Comparison of ENCODE assay signal across 23 cellular contexts in the genomic region with DNA sequence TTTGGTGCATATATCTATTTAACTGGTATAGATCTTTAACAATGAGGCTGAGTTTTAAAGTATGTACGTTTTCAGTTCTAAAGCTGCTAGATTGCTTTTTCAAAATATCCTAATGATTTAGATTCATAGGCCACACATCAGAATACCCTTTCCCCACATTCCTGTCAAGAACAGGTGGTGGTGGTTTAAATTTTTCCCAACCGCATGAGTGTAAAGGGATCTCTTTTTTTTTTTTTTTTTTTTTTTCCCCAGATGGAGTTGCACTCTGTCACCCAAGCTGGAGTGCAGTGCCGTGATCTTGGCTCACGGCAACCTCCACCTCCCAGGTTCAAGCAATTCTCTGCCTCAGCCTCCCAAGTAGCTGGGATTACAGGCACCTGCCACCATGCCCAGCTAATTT. TPM values are rescaled to one million over a fixed set of nuclear protein-coding genes. Genes with fewer than 3 reads are reported as not detected.
"Had no signal": no experiment of that assay in that cellular context is flagged by ENCODE, and none has a peak within 500 bp of the region (broad histone marks: within the 10 kb centered on the region; RNA-seq: fewer than 3 reads in every experiment).

No MANE protein-coding gene starts in this region.

- H3K9ac ChIP-seq: SK-N-SH had no signal

- H3K4me2 ChIP-seq: SK-N-SH had no signal

- H3K9me3 ChIP-seq: MG63 had no signal

- DNase-seq: KBM-7, MG63, NCI-H1092, NCI-H1105 treated with DMSO at 0.1 percent for 48 hours, NCI-H1417 treated with DMSO at 0.1 percent for 48 hours, NCI-H146, NCI-H1694 treated with DMSO at 0.1 percent for 48 hours, NCI-H1930, NCI-H2081, NCI-H2227 treated with DMSO at 0.1 percent for 48 hours, NCI-H446, NCI-H510A, NCI-H524 treated with DMSO at 0.1 percent for 48 hours, NCI-H69, NCI-H774, PC-3, SIG-M5, SK-N-SH, SW 1271, T-cell had no signal

- H3K4me3 ChIP-seq: MG63 had no signal

- H3K4me3 Mint-ChIP-seq: T-cell had no signal

- H3K4me1 Mint-ChIP-seq: T-cell had no signal

- H3K27me3 Mint-ChIP-seq: T-cell had no signal

- ATAC-seq: Panc1, PC-3, Right ventricle myocardium inferior, T-cell had no signal

- H3K27me3 ChIP-seq: MG63 had no signal

- H3K27ac Mint-ChIP-seq: T-cell had no signal

RNA-seq across cellular contexts. Expression of a gene that starts 45.7 kb away (rescaled TPM):
- total RNA-seq: HT-29, PC-3, T-cell had no signal
- polyA plus RNA-seq: SK-N-SH had no signal
